ENCODE assay signal across 23 cellular contexts in genomic region chr16:68724797-68725196, GRCh38. TPM values are rescaled to one million over a fixed set of nuclear protein-coding genes. Genes with fewer than 3 reads are reported as not detected.
"Had no signal": no experiment of that assay in that cellular context is flagged by ENCODE, and none has a peak within 500 bp of the region (broad histone marks: within the 10 kb centered on the region; RNA-seq: fewer than 3 reads in every experiment).

No MANE protein-coding gene starts in this region.

- H3K27ac Mint-ChIP-seq: activated naive CD4-positive, alpha-beta T cell treated with anti-CD3 and anti-CD28 coated beads, Interleukin-2, amount 50 U/mL, for 24 hours; brain; immature natural killer cell; stimulated activated naive CD8-positive, alpha-beta T cell treated with anti-CD3 and anti-CD28 coated beads, Interleukin-15, amount 100 ng/mL, for 72 hours; T-helper 17 cell had no signal

- H3K9me3 Mint-ChIP-seq: activated naive CD4-positive, alpha-beta T cell treated with anti-CD3 and anti-CD28 coated beads, Interleukin-2, amount 50 U/mL, for 24 hours; immature natural killer cell; natural killer cell treated with Interleukin-12 subunit alpha and Interleukin-12 subunit beta and Interleukin-15 and Interleukin-18, amount 100 ng/mL, for 72 hours; stimulated activated naive CD8-positive, alpha-beta T cell treated with anti-CD3 and anti-CD28 coated beads, Interleukin-15, amount 100 ng/mL, for 72 hours had no signal

- H3K4me3 Mint-ChIP-seq: activated naive CD4-positive, alpha-beta T cell treated with anti-CD3 and anti-CD28 coated beads, Interleukin-2, amount 50 U/mL, for 24 hours; brain; immature natural killer cell; natural killer cell treated with Interleukin-12 subunit alpha and Interleukin-12 subunit beta and Interleukin-15 and Interleukin-18, amount 100 ng/mL, for 72 hours; stimulated activated naive CD8-positive, alpha-beta T cell treated with anti-CD3 and anti-CD28 coated beads, Interleukin-15, amount 100 ng/mL, for 72 hours; T-helper 17 cell had no signal

- H3K4me1 Mint-ChIP-seq: brain had no signal

- DNase-seq: activated CD4-positive, alpha-beta T cell treated with anti-CD3 and anti-CD28 coated beads for 1 hour; activated CD4-positive, alpha-beta T cell treated with anti-CD3 and anti-CD28 coated beads, Interleukin-2, amount 50 U/mL, for 1 hour; activated gamma-delta T cell treated with Interleukin-2 at 50 U/mL for 16 hours; activated T-cell treated with anti-CD3 and anti-CD28 coated beads, Interleukin-2, amount 50 U/mL, for 1 hour; anterior cingulate cortex; dermis blood vessel endothelial cell; effector memory CD4-positive, alpha-beta T cell; foreskin melanocyte; immature natural killer cell; kidney glomerular epithelial cell; left ventricle myocardium inferior; ovary; psoas muscle; stimulated activated CD4-positive, alpha-beta T cell treated with anti-CD3 and anti-CD28 coated beads, Interleukin-1b, Interleukin-23, amount 100 ng/mL, for 48 hours; stimulated activated naive CD8-positive, alpha-beta T cell treated with anti-CD3 and anti-CD28 coated beads, Interleukin-15, amount 100 ng/mL, for 72 hours; T-helper 17 cell; tibial artery; WERI-Rb-1 had no signal

- ATAC-seq: esophagus mucosa; natural killer cell treated with Interleukin-12 subunit alpha and Interleukin-12 subunit beta and Interleukin-15 and Interleukin-18, amount 100 ng/mL, for 72 hours; psoas muscle; stimulated activated naive CD8-positive, alpha-beta T cell treated with anti-CD3 and anti-CD28 coated beads, Interleukin-15, amount 100 ng/mL, for 72 hours; T-helper 17 cell had no signal

- H3K27me3 Mint-ChIP-seq: stimulated activated naive CD8-positive, alpha-beta T cell treated with anti-CD3 and anti-CD28 coated beads, Interleukin-15, amount 100 ng/mL, for 72 hours had no signal

- H3K36me3 Mint-ChIP-seq: activated naive CD4-positive, alpha-beta T cell treated with anti-CD3 and anti-CD28 coated beads, Interleukin-2, amount 50 U/mL, for 24 hours; brain; immature natural killer cell; natural killer cell treated with Interleukin-12 subunit alpha and Interleukin-12 subunit beta and Interleukin-15 and Interleukin-18, amount 100 ng/mL, for 72 hours had no signal

RNA-seq across cellular contexts. Expression of gene CDH1, which starts 12.3 kb away (rescaled TPM):
- total RNA-seq: lung microvascular endothelial cell had no signal
